Comparison of ENCODE assay signal across 8 cellular contexts in genomic region chrX:96684339-96685204, GRCh38. TPM values are rescaled to one million over a fixed set of nuclear protein-coding genes. Genes with fewer than 3 reads are reported as not detected.
DNase-seq lines count a peak whose midpoint lies in the region; ATAC-seq and TF ChIP-seq lines count a peak whose summit lies in the region.

TSS of gene DIAPH2 (plus strand) at chrX:96684842.

- H2BK120ac ChIP-seq in IMR-90 (ENCODE audit: low read depth, low read length): peak within 1 kb of the TSS; percentile 75

- H4K5ac ChIP-seq in IMR-90 (ENCODE audit: low read depth, low read length): peak within 1 kb of the TSS; percentile 43

- H2BK15ac ChIP-seq in IMR-90 (ENCODE audit: low read depth, low read length): peak within 1 kb of the TSS; percentile 7; the same call in 1 of the 3 replicates

- TF ChIP-seq CTCF in IMR-90 (conservative IDR thresholded peaks at IDR 0.05; ENCODE audit: low read depth, low read length) (no peak), ascending aorta (IDR thresholded peaks at IDR 0.05) (peak in 2 of 3 experiments; percentile 12 to 22)

- no peaks in the 10 kb centered on the region for H4K20me1 ChIP-seq in IMR-90 (ENCODE audit: insufficient read depth, low read length)

- no peaks in the 10 kb centered on the region for H3K9me1 ChIP-seq in IMR-90 (ENCODE audit: insufficient read depth, low read length)

- peak within 1 kb of the TSS; percentile 91 for H3K4me2 ChIP-seq in IMR-90 (ENCODE audit: low read depth, low read length)

- in situ Hi-C loops in IMR-90 (cut with MboI; ENCODE audit: low sequenced_read_pairs): no loop called here

- intact Hi-C loops in IMR-90 (cut with micrococcal nuclease) (loop anchor here (1.0 kb wide), 1 partner anchor 312 kb away; no protein-coding TSS in a partner anchor), ascending aorta (cut with DNase I) (loop anchor here (5.0 kb wide), 3 partner anchors 122 to 312 kb away; no protein-coding TSS in a partner anchor), aorta (cut with DNase I) (loop anchor here in 1 of 2 donors (10.0 kb wide), 1 partner anchor 250 kb away; no protein-coding TSS in a partner anchor)

- H3K23ac ChIP-seq in IMR-90 (ENCODE audit: low read depth, low read length): peak within 1 kb of the TSS; percentile 54

- 0 out of 2 replicates have a peak within 1 kb of the TSS, but pooled peaks have one; percentile 12 for H2AK5ac ChIP-seq in IMR-90 (ENCODE audit: low read depth, low read length)

- H3K4me3 ChIP-seq in IMR-90 (ENCODE audit: insufficient read depth, low read depth, low read length) (peak within 1 kb of the TSS; percentile 70), ascending aorta (peak within 1 kb of the TSS; percentile 61 to 68), aorta (ENCODE audit: low read length in 2 of 2) (peak within 1 kb of the TSS; percentile 61 to 87)

- ATAC-seq in GM21576 (IDR thresholded peaks at IDR 0.05; ENCODE audit: unreplicated experiment) (peak; percentile 75), IMR-90 (ENCODE audit: low read depth) (peak; percentile 88), aorta (ENCODE audit: low FRiP score) (peak; percentile 89)

- peaks cover 0 to 8% of the 10 kb centered on the region in 2 experiments; a peak in 2 of 4 replicates for H3K79me1 ChIP-seq in IMR-90 (ENCODE audit: low read depth in 1 of 2, low read length in 2 of 2)

- H4K91ac ChIP-seq in IMR-90 (ENCODE audit: insufficient read depth, low read depth, low read length): peak within 1 kb of the TSS; percentile 63

- CTCF ChIA-PET in IMR-90 (lab: Yijun Ruan, JAX): interaction anchor here (1.3 kb wide), 1 partner anchor 306 kb away, joined by 3 read pairs; no protein-coding TSS in a partner anchor

- no peaks in the 10 kb centered on the region; the same call in 1 of the 2 replicates for H3K4me1 ChIP-seq in IMR-90 (ENCODE audit: control insufficient read depth, insufficient read depth, low read length)
- no peaks in the 10 kb centered on the region for H3K4me1 ChIP-seq in ascending aorta
- no peaks in the 10 kb centered on the region for H3K4me1 ChIP-seq in aorta (ENCODE audit: control insufficient read depth in 1 of 2, insufficient read depth in 2 of 2, low read length in 2 of 2)

- no peak for TF ChIP-seq RAD21 in IMR-90 (IDR thresholded peaks at IDR 0.05; ENCODE audit: low read length)

- WGBS in IMR-90 (ENCODE audit: extremely low coverage in 2 of 2, insufficient read length in 1 of 2), 2 experiments: 12% methylated on average over 18 of the region's 57 CpGs; no CpG with 5 or more reads in 1 of the 2 experiments
- WGBS in aorta, 2 donors: 1 to 6% methylated on average over 57 of the region's 57 CpGs

- dilution Hi-C loops in IMR-90 (cut with HindIII; ENCODE audit: low sequenced_read_pairs, unreplicated experiment): no loop called here

- peak within 1 kb of the TSS; percentile 80 for H2AFZ ChIP-seq in IMR-90 (replicated peaks; ENCODE audit: low read length, poor library complexity)

- DNase-seq in EH (ENCODE audit: low read depth) (peak; percentile 79), IMR-90 (peak; percentile 75), T-helper 1 cell (peak; percentile 53 to 87 (median 66)), ascending aorta (ENCODE audit: low spot score in 2 of 2) (peak; percentile 30 to 88), hepatic stellate cell (ENCODE audit: low spot score) (peak; percentile 39), retina (peak; percentile 79), aorta (peak; percentile 85 to 92)

- H3K14ac ChIP-seq in IMR-90 (replicated peaks; ENCODE audit: low read depth, low read length): peak within 1 kb of the TSS; percentile 92

- H3K27me3 ChIP-seq in IMR-90 (ENCODE audit: control insufficient read depth, insufficient read depth, low read length): no peaks in the 10 kb centered on the region
- no peaks in the 10 kb centered on the region for H3K27me3 ChIP-seq in ascending aorta
- H3K27me3 ChIP-seq in aorta (ENCODE audit: control insufficient read depth in 1 of 2, insufficient read depth in 2 of 2, low read length in 1 of 2): no peaks in the 10 kb centered on the region

- peak within 1 kb of the TSS; percentile 74 for H3K4ac ChIP-seq in IMR-90 (ENCODE audit: low read depth, low read length)

- H3K9me3 ChIP-seq in IMR-90 (ENCODE audit: control insufficient read depth, insufficient read depth, low read length): no peaks in the 10 kb centered on the region
- no peaks in the 10 kb centered on the region for H3K9me3 ChIP-seq in ascending aorta
- no peaks in the 10 kb centered on the region for H3K9me3 ChIP-seq in aorta (ENCODE audit: control insufficient read depth, low read length)

- H3K36me3 ChIP-seq in IMR-90 (ENCODE audit: control insufficient read depth, insufficient read depth, low read length) (no peaks in the 10 kb centered on the region), ascending aorta (no peaks in the 10 kb centered on the region), aorta (ENCODE audit: control insufficient read depth in 1 of 2, insufficient read depth in 2 of 2, low read length in 1 of 2) (no peaks in the 10 kb centered on the region)

- H2AK9ac ChIP-seq in IMR-90 (replicated peaks; ENCODE audit: low read depth, low read length, poor library complexity): peak within 1 kb of the TSS; percentile 73

- TF ChIP-seq POLR2A in IMR-90 (IDR thresholded peaks at IDR 0.05; ENCODE audit: low read depth, low read length): peak; percentile 38; the same call in 1 of the 2 replicates

- POLR2A ChIA-PET in IMR-90 (lab: Charles Lee; ENCODE audit: unreplicated experiment): no interaction called here

- peak within 1 kb of the TSS; percentile 71 for H3K56ac ChIP-seq in IMR-90 (ENCODE audit: extremely low read depth, insufficient read depth, low read length)

- peak within 1 kb of the TSS; percentile 73 to 74 for H4K8ac ChIP-seq in IMR-90 (ENCODE audit: low read depth in 2 of 2, low read length in 2 of 2)

- no TSS peak for BruUV-seq in IMR-90 (replicated peaks; lab: Mats Ljungman, UMichigan)

- H3K18ac ChIP-seq in IMR-90 (ENCODE audit: low read depth, low read length): peak within 1 kb of the TSS; percentile 85

- H3K27ac ChIP-seq in IMR-90 (ENCODE audit: insufficient read depth, low read length) (peak within 1 kb of the TSS; percentile 78), ascending aorta (peak within 1 kb of the TSS; percentile 61 to 77), aorta (ENCODE audit: low read depth in 1 of 2, low read length in 2 of 2) (peak within 1 kb of the TSS in 1 of 2 donors; percentile 74)

- H2BK20ac ChIP-seq in IMR-90 (ENCODE audit: low read depth, low read length): peak within 1 kb of the TSS; percentile 11; the same call in 1 of the 2 replicates

- H2BK5ac ChIP-seq in IMR-90 (ENCODE audit: low read depth, low read length, poor library complexity, severe bottlenecking): peak within 1 kb of the TSS; percentile 89

- H3K9ac ChIP-seq in IMR-90 (ENCODE audit: low read depth, low read length): peak within 1 kb of the TSS; percentile 88

TF ChIP-seq in IMR-90, 13 proteins besides CTCF, POLR2A, EP300 and RAD21:
- TF ChIP-seq FOS (IDR thresholded peaks at IDR 0.05; ENCODE audit: low read depth, low read length): no peak
- peak; percentile 61 for TF ChIP-seq USF2 (IDR thresholded peaks at IDR 0.05; ENCODE audit: low read depth, low read length)
- TF ChIP-seq NFE2L2 (IDR thresholded peaks at IDR 0.05; ENCODE audit: low read depth, low read length): no peak
- TF ChIP-seq CEBPB (IDR thresholded peaks at IDR 0.05; ENCODE audit: low read depth, low read length): no peak
- TF ChIP-seq SMC3 (IDR thresholded peaks at IDR 0.05; ENCODE audit: low read depth, low read length): no peak
- no peak for TF ChIP-seq ELK1 (IDR thresholded peaks at IDR 0.05; ENCODE audit: borderline replicate concordance, low read depth, low read length)
- TF ChIP-seq MXI1 (IDR thresholded peaks at IDR 0.05; ENCODE audit: borderline replicate concordance, low read depth, low read length): peak; percentile 28; the same call in 1 of the 2 replicates

RNA-seq across cellular contexts. Expression of gene DIAPH2, which starts in this region (rescaled TPM):
- total RNA-seq in IMR-90 (2012; rRNA removed) (19.9 and 27.5 TPM in 2 replicates), ascending aorta (27.9 TPM), aorta (10 to 100 TPM; 44.8 to 48.4 TPM)
- polyA plus RNA-seq in IMR-90 (2012; rRNA removed) (3.4 and 3.6 TPM in 2 replicates), aorta (10 to 100 TPM in 1 of 2 donors, 1 to 10 TPM in 1; 6.5 to 15.0 TPM)
- 0.76 and 0.93 TPM in 2 replicates for polyA plus RNA-seq in IMR-90 (2012; cell fraction: cytosol; rRNA removed)
- polyA plus RNA-seq in IMR-90 (2012; cell fraction: nucleus; rRNA removed; ENCODE audit: low replicate concordance): 0.66 and 2.5 TPM in 2 replicates
